In genomic region chr6:130888246-130888645, GRCh38 we compare ENCODE assay signal across 15 cellular contexts.
A peak's percentile ranks its signal among the peaks of the same experiment; 100 is the strongest.
DNase-seq lines count a peak whose midpoint lies in the region; ATAC-seq and TF ChIP-seq lines count a peak whose summit lies in the region.
"Had no signal": no experiment of that assay in that cellular context is flagged by ENCODE, and none has a peak within 500 bp of the region (broad histone marks: within the 10 kb centered on the region; RNA-seq: fewer than 3 reads in every experiment).

No MANE protein-coding gene starts in this region.

- no peak overlapping the region for H3K14ac ChIP-seq in mesenchymal stem cell (ENCODE audit: low read length in 2 of 2)

- H4K8ac ChIP-seq in mesenchymal stem cell (ENCODE audit: low read length) = no peak overlapping the region

- H2AK5ac ChIP-seq in mesenchymal stem cell (ENCODE audit: low read length, severe bottlenecking) = no peak overlapping the region

- H3K4me2 ChIP-seq in osteoblast (ENCODE audit: insufficient read depth, low read length) = no peak overlapping the region
- H3K4me2 ChIP-seq in mesenchymal stem cell (ENCODE audit: low read length, poor library complexity, severe bottlenecking) = no peak overlapping the region

- H4K20me1 ChIP-seq in osteoblast (ENCODE audit: insufficient read depth, low read length) = no peaks in the 10 kb centered on the region

- H3K27me3 ChIP-seq in osteoblast (ENCODE audit: insufficient read depth, low read length) (no peaks in the 10 kb centered on the region), mesenchymal stem cell (ENCODE audit: control insufficient read depth in 1 of 2, insufficient read depth in 1 of 2, low read length in 2 of 2) (no peaks in the 10 kb centered on the region)

- no peak overlapping the region for H2AFZ ChIP-seq in osteoblast (ENCODE audit: low read length)
- no peak overlapping the region for H2AFZ ChIP-seq in mesenchymal stem cell (ENCODE audit: low read depth, low read length)

- peaks cover 10% of the 10 kb centered on the region for H3K4me1 ChIP-seq in osteoblast (ENCODE audit: insufficient read depth, low read length)
- H3K4me1 ChIP-seq in mesenchymal stem cell (ENCODE audit: control insufficient read depth, insufficient read depth, low read depth, low read length) = no peaks in the 10 kb centered on the region

- H3K79me1 ChIP-seq in mesenchymal stem cell (replicated peaks; ENCODE audit: low read length, poor library complexity, severe bottlenecking) = peaks cover 1% of the 10 kb centered on the region

- DNase-seq in inferior parietal cortex (ENCODE audit: extremely low spot score) (peak; percentile 52), osteoblast (ENCODE audit: insufficient read length, low spot score, missing footprints) (peak; percentile 44), iPS-NIHi11 (ENCODE audit: low spot score) (no peak), mesenchymal stem cell (no peak)
- DNase-seq in stimulated activated CD4-positive, alpha-beta T cell treated with anti-CD3 and anti-CD28 coated beads, Interleukin-4, amount 100 ng/mL, for 4 hours = no peak
- DNase-seq: ACHN; CD8-positive, alpha-beta memory T cell; KBM-7; NCI-H1105; NCI-H2081 treated with DMSO at 0.1 percent for 48 hours; NCI-H510A treated with DMSO at 0.1 percent for 48 hours; NCI-H774; Right ventricle myocardium superior had no signal

- no peak overlapping the region for H3K18ac ChIP-seq in mesenchymal stem cell (ENCODE audit: low read depth in 1 of 2, low read length in 2 of 2)

- ATAC-seq in GM21619 (IDR thresholded peaks at IDR 0.05; ENCODE audit: unreplicated experiment) = no peak

- H3K4ac ChIP-seq in mesenchymal stem cell (ENCODE audit: low read depth in 1 of 2, low read length in 2 of 2) = no peak overlapping the region

- no peak overlapping the region for H4K91ac ChIP-seq in mesenchymal stem cell (ENCODE audit: low read length)

- H3K9ac ChIP-seq in mesenchymal stem cell (ENCODE audit: low read length) = no peak overlapping the region

- no peaks in the 10 kb centered on the region for H3K9me3 ChIP-seq in osteoblast (ENCODE audit: low read depth, low read length)
- no peaks in the 10 kb centered on the region for H3K9me3 ChIP-seq in mesenchymal stem cell (ENCODE audit: control insufficient read depth, low read length)

- no peak overlapping the region for H2BK12ac ChIP-seq in mesenchymal stem cell (ENCODE audit: low read length in 2 of 2)

- H3K27ac ChIP-seq in angular gyrus (ENCODE audit: low read depth, low read length) (peak overlapping the region; percentile 85), osteoblast (ENCODE audit: low read depth, low read length) (no peak overlapping the region), mesenchymal stem cell (ENCODE audit: low read length, poor library complexity, severe bottlenecking) (no peak overlapping the region)

- no peak for TF ChIP-seq CTCF in osteoblast (IDR thresholded peaks at IDR 0.05; ENCODE audit: extremely low read depth, low read depth, low read length)

- no peak overlapping the region for H2BK120ac ChIP-seq in mesenchymal stem cell (ENCODE audit: low read depth, low read length)

- H3K4me3 ChIP-seq in osteoblast (ENCODE audit: insufficient read depth, low read length) (no peak overlapping the region), mesenchymal stem cell (ENCODE audit: insufficient read depth in 1 of 2, low read depth in 1 of 2, low read length in 2 of 2) (no peak overlapping the region)

- H2BK15ac ChIP-seq in mesenchymal stem cell (ENCODE audit: low read depth, poor library complexity, severe bottlenecking) = no peak overlapping the region

- no peak overlapping the region for H2BK5ac ChIP-seq in mesenchymal stem cell (ENCODE audit: low read depth, low read length, poor library complexity, severe bottlenecking)

- no peak overlapping the region for H3K23ac ChIP-seq in mesenchymal stem cell (ENCODE audit: low read length in 2 of 2)

- WGBS in mesenchymal stem cell = 100% methylated on average over 1 of the region's 2 CpGs

- H3K79me2 ChIP-seq in osteoblast (ENCODE audit: insufficient read depth, low read length) = no peaks in the 10 kb centered on the region

- H3K36me3 ChIP-seq in osteoblast (ENCODE audit: insufficient read depth, low read length) (peaks cover 11% of the 10 kb centered on the region), mesenchymal stem cell (ENCODE audit: control insufficient read depth in 1 of 2, insufficient read depth in 2 of 2, low read depth in 1 of 2, low read length in 2 of 2) (peaks cover 0 to 17% of the 10 kb centered on the region in 2 experiments)

Comparison
In these comparisons a context has a peak if more than half of its experiments do, and no peak if none do; other contexts are left out.
1. DNase-seq: peak in inferior parietal cortex (single experiment) and osteoblast (single experiment); none in iPS-NIHi11 (single experiment), stimulated activated CD4-positive, alpha-beta T cell treated with anti-CD3 and anti-CD28 coated beads, Interleukin-4, amount 100 ng/mL, for 4 hours (0 of 2) and mesenchymal stem cell (single experiment).